In the genomic region with DNA sequence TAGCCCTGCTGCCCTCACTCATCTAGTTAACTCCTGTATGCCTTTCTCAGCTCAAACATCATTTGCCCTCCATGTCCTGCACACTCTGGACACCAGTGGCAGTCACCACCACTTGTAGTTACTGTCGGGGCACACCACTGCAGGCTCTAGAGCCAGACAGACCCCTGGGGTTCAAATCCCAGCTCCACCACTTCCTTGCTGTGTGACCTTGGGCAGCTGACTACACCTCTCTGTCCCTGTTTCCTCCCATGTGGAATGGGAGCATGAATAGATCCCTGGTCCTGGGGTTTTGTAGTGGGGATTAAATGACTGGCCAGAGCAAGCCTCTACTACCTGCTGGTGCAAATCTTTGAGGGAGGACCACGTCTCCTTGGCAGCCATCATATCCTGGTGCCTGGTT, we compare ENCODE assay signal across 20 cellular contexts. TPM values are rescaled to one million over a fixed set of nuclear protein-coding genes. Genes with fewer than 3 reads are reported as not detected.
DNase-seq lines count a peak whose midpoint lies in the region; ATAC-seq, FAIRE-seq and TF ChIP-seq lines count a peak whose summit lies in the region.
"Had no signal": no experiment of that assay in that cellular context is flagged by ENCODE, and none has a peak within 500 bp of the region (broad histone marks: within the 10 kb centered on the region; RNA-seq: fewer than 3 reads in every experiment).

No MANE protein-coding gene starts in this region.

- no peak for TF ChIP-seq EP300 in HepG2 (IDR thresholded peaks at IDR 0.05; ENCODE audit: low read depth in 2 of 2, low read length in 2 of 2)
- no peak for TF ChIP-seq EP300 in HepG2 (CRISPR knock-in tag; IDR thresholded peaks at IDR 0.05; ENCODE audit: borderline replicate concordance)

- no TSS peak for BruUV-seq in HepG2 (replicated peaks; lab: Mats Ljungman, UMichigan)

- no peaks in the 10 kb centered on the region for H3K9me3 Mint-ChIP-seq in activated T-helper 17 cell treated with anti-CD3 and anti-CD28 coated beads, Interleukin-2, amount 50 U/mL, for 72 hours
- H3K9me3 Mint-ChIP-seq in stimulated activated memory B cell treated with anti-CD40 and anti-IgM and Interleukin-4, amounts not matched to agents 10 μg/mL and 1 μg/mL and 100 μg/mL, for 72 hours, result no peaks in the 10 kb centered on the region

- H3K9me3 ChIP-seq in HepG2 (ENCODE audit: low read length), result no peaks in the 10 kb centered on the region
- no peaks in the 10 kb centered on the region for H3K9me3 ChIP-seq in right lobe of liver
- H3K9me3 ChIP-seq: BLaER1 had no signal

- no peak overlapping the region for H2AFZ ChIP-seq in HepG2 (ENCODE audit: low read length)

- no peak overlapping the region for H3K9ac ChIP-seq in HepG2 (ENCODE audit: insufficient read depth, low read depth, low read length)
- H3K9ac ChIP-seq: BLaER1 had no signal

- DNase-seq in HepG2 (ENCODE audit: low spot score) (no peak), right lobe of liver (no peak), NCI-H1694 treated with DMSO at 0.1 percent for 48 hours (lab: John Stamatoyannopoulos, UW) (no peak)
- DNase-seq: 8988T; CD4-positive, alpha-beta memory T cell; DMS153; DMS79; GF-D8; GOT3; H9 had no signal

- H3K27me3 Mint-ChIP-seq in activated T-helper 17 cell treated with anti-CD3 and anti-CD28 coated beads, Interleukin-2, amount 50 U/mL, for 72 hours, result no peaks in the 10 kb centered on the region
- H3K27me3 Mint-ChIP-seq in stimulated activated memory B cell treated with anti-CD40 and anti-IgM and Interleukin-4, amounts not matched to agents 10 μg/mL and 1 μg/mL and 100 μg/mL, for 72 hours, result peaks cover 29% of the 10 kb centered on the region

- H4K20me1 ChIP-seq in HepG2 (ENCODE audit: insufficient read depth, low read length), result peaks cover 3% of the 10 kb centered on the region; the same call in 1 of the 2 replicates
- H4K20me1 ChIP-seq: BLaER1 had no signal

- POLR2A ChIA-PET in HepG2 (lab: Yijun Ruan, JAX), result no interaction called here

- no peak for TF ChIP-seq RAD21 in HepG2 (CRISPR knock-in tag; IDR thresholded peaks at IDR 0.05)

- FAIRE-seq in HepG2 (lab: Jason Lieb, UNC), result no peak
- FAIRE-seq: HTR-8/SVneo had no signal

- H3K4me1 ChIP-seq in HepG2 (ENCODE audit: insufficient read depth, low read length), result no peaks in the 10 kb centered on the region
- no peaks in the 10 kb centered on the region for H3K4me1 ChIP-seq in right lobe of liver

- H3K4me3 Mint-ChIP-seq in activated T-helper 17 cell treated with anti-CD3 and anti-CD28 coated beads, Interleukin-2, amount 50 U/mL, for 72 hours, result no peak overlapping the region
- no peak overlapping the region for H3K4me3 Mint-ChIP-seq in stimulated activated memory B cell treated with anti-CD40 and anti-IgM and Interleukin-4, amounts not matched to agents 10 μg/mL and 1 μg/mL and 100 μg/mL, for 72 hours
- H3K4me3 Mint-ChIP-seq: CD4-positive, alpha-beta memory T cell; H9 had no signal

- H3K36me3 ChIP-seq in HepG2 (replicated peaks in 1 of 2; ENCODE audit: control insufficient read depth in 1 of 2, insufficient read depth in 2 of 2, low read length in 2 of 2), result no peaks in the 10 kb centered on the region
- no peaks in the 10 kb centered on the region for H3K36me3 ChIP-seq in right lobe of liver
- H3K36me3 ChIP-seq: BLaER1 had no signal

- in situ Hi-C loops in HepG2 (cut with HindIII; ENCODE audit: extremely low pct_ligation_motif_present, low pct_unique_long_range_greater_than_20kb), result loop anchor here (5.0 kb wide), 1 partner anchor 74 kb away; no protein-coding TSS in a partner anchor

- no peak overlapping the region for H3K4me2 ChIP-seq in HepG2 (ENCODE audit: low read depth, low read length)
- H3K4me2 ChIP-seq: BLaER1 had no signal

- TF ChIP-seq POLR2A in HepG2 (IDR thresholded peaks at IDR 0.05; ENCODE audit: insufficient read depth in 1 of 2, low read depth in 2 of 2, low read length in 2 of 2) (no peak), right lobe of liver (IDR thresholded peaks at IDR 0.05) (no peak)

- CTCF ChIA-PET in HepG2 (lab: Yijun Ruan, JAX; ENCODE audit: low intra/inter-chr PET ratio, low total read pairs), result no interaction called here

- H3K27ac Mint-ChIP-seq in activated T-helper 17 cell treated with anti-CD3 and anti-CD28 coated beads, Interleukin-2, amount 50 U/mL, for 72 hours, result peak overlapping the region; percentile 67
- peak overlapping the region; percentile 93 for H3K27ac Mint-ChIP-seq in stimulated activated memory B cell treated with anti-CD40 and anti-IgM and Interleukin-4, amounts not matched to agents 10 μg/mL and 1 μg/mL and 100 μg/mL, for 72 hours
- H3K27ac Mint-ChIP-seq: CD14-positive monocyte, H9 had no signal

- no peak for TF ChIP-seq CTCF in HepG2 (CRISPR knock-in tag; IDR thresholded peaks at IDR 0.05)
- no peak for TF ChIP-seq CTCF in right lobe of liver (IDR thresholded peaks at IDR 0.05)

- ATAC-seq in HepG2, result no peak
- no peak for ATAC-seq in right lobe of liver
- ATAC-seq in activated T-helper 17 cell treated with anti-CD3 and anti-CD28 coated beads, Interleukin-2, amount 50 U/mL, for 72 hours (replicated peaks), result no peak
- no peak for ATAC-seq in stimulated activated memory B cell treated with anti-CD40 and anti-IgM and Interleukin-4, amounts not matched to agents 10 μg/mL and 1 μg/mL and 100 μg/mL, for 72 hours
- ATAC-seq in GM18870 (IDR thresholded peaks at IDR 0.05; ENCODE audit: unreplicated experiment), result no peak
- no peak for ATAC-seq in HG03469 (IDR thresholded peaks at IDR 0.05; ENCODE audit: unreplicated experiment)

- H3K79me2 ChIP-seq in HepG2 (ENCODE audit: insufficient read depth, low read length), result no peaks in the 10 kb centered on the region

- intact Hi-C loops in HepG2 (cut with micrococcal nuclease; ENCODE audit: unreplicated experiment) (loop anchor here (5.0 kb wide), 1 partner anchor 194 kb away; no protein-coding TSS in a partner anchor), right lobe of liver (cut with DNase I) (loop anchor here in 1 of 2 donors (10.0 kb wide), 1 partner anchor 191 kb away; no protein-coding TSS in a partner anchor)

- peaks cover 8% of the 10 kb centered on the region for H3K4me1 Mint-ChIP-seq in activated T-helper 17 cell treated with anti-CD3 and anti-CD28 coated beads, Interleukin-2, amount 50 U/mL, for 72 hours
- H3K4me1 Mint-ChIP-seq in stimulated activated memory B cell treated with anti-CD40 and anti-IgM and Interleukin-4, amounts not matched to agents 10 μg/mL and 1 μg/mL and 100 μg/mL, for 72 hours, result peaks cover 26% of the 10 kb centered on the region

- H3K36me3 Mint-ChIP-seq in activated T-helper 17 cell treated with anti-CD3 and anti-CD28 coated beads, Interleukin-2, amount 50 U/mL, for 72 hours (ENCODE audit: low read depth), result no peaks in the 10 kb centered on the region
- no peaks in the 10 kb centered on the region for H3K36me3 Mint-ChIP-seq in stimulated activated memory B cell treated with anti-CD40 and anti-IgM and Interleukin-4, amounts not matched to agents 10 μg/mL and 1 μg/mL and 100 μg/mL, for 72 hours
- H3K36me3 Mint-ChIP-seq: CD14-positive monocyte; CD4-positive, alpha-beta memory T cell had no signal

- H3K27me3 ChIP-seq in HepG2 (ENCODE audit: control insufficient read depth in 1 of 2, insufficient read depth in 2 of 2, low read length in 2 of 2) (peaks cover 3 to 71% of the 10 kb centered on the region in 2 experiments; a peak in 3 of 5 replicates), right lobe of liver (no peaks in the 10 kb centered on the region)
- H3K27me3 ChIP-seq: BLaER1 had no signal

- H3K4me3 ChIP-seq in HepG2 (replicated peaks in 1 of 3; ENCODE audit: insufficient read depth in 1 of 3, low read depth in 2 of 3, low read length in 3 of 3) (no peak overlapping the region), right lobe of liver (no peak overlapping the region)
- H3K4me3 ChIP-seq: BLaER1 had no signal

- 10% methylated on average over 2 of the region's 2 CpGs for WGBS in HepG2 (ENCODE audit: low lambda C conversion rate)
- 40% methylated on average over 1 of the region's 2 CpGs for WGBS in right lobe of liver (ENCODE audit: insufficient coverage, low coverage, low lambda C conversion rate, missing lambda C conversion rate)

- H3K27ac ChIP-seq in HepG2 (ENCODE audit: extremely low read length, insufficient read depth, low read length) (no peak overlapping the region), right lobe of liver (no peak overlapping the region)
- H3K27ac ChIP-seq: BLaER1, HL-60 had no signal

RNA-seq across cellular contexts. Expression of gene IFT27, which starts 7.8 kb away (rescaled TPM):
- total RNA-seq in HepG2 (2016; rRNA removed; fragmentation: Illumina TruSeq; extraction: Trizol), result 0.33 TPM in 1 of 2 replicates, not detected in the other
- not detected in 2 replicates for total RNA-seq in HepG2 (2016; cell fraction: cytosol; rRNA removed; fragmentation: Illumina TruSeq; extraction: Trizol; ENCODE audit: low read depth)
- 0.19 TPM in 1 of 2 replicates, not detected in the other for total RNA-seq in HepG2 (2016; cell fraction: insoluble cytoplasmic fraction; rRNA removed; fragmentation: Illumina TruSeq; extraction: Trizol)
- not detected in 2 replicates for total RNA-seq in HepG2 (2016; cell fraction: membrane; rRNA removed; fragmentation: Illumina TruSeq; extraction: Trizol)
- total RNA-seq in HepG2 (2016; cell fraction: nucleus; rRNA removed; fragmentation: Illumina TruSeq; extraction: Trizol), result not detected in 2 replicates
- polyA plus RNA-seq in HepG2 (2011; rRNA removed), result 0.25 and 0.33 TPM in 2 replicates
- polyA plus RNA-seq in HepG2 (2011; cell fraction: cytosol; rRNA removed), result 0.17 and 0.19 TPM in 2 replicates
- polyA plus RNA-seq in HepG2 (2011; cell fraction: nucleus; rRNA removed), result 0.63 and 1.2 TPM in 2 replicates
- polyA plus RNA-seq in HepG2 (2012), result 0.29 and 0.54 TPM in 2 replicates
- not detected in 2 replicates for polyA plus RNA-seq in HepG2 (2016; cell fraction: cytosol; fragmentation: Illumina TruSeq; extraction: Trizol; ENCODE audit: low read depth)
- not detected in 2 replicates for polyA plus RNA-seq in HepG2 (2016; cell fraction: insoluble cytoplasmic fraction; fragmentation: Illumina TruSeq; extraction: Trizol; ENCODE audit: low read depth)
- not detected in 2 replicates for polyA plus RNA-seq in HepG2 (2016; cell fraction: membrane; fragmentation: Illumina TruSeq; extraction: Trizol; ENCODE audit: low read depth)
- polyA plus RNA-seq in HepG2 (2016; cell fraction: nucleus; fragmentation: Illumina TruSeq; extraction: Trizol; ENCODE audit: insufficient read depth, low read depth), result not detected in 2 replicates
- 0.44 and 10.2 TPM in 2 replicates for polyA minus RNA-seq in HepG2 (2011; rRNA and poly(A)+ RNA removed; ENCODE audit: low replicate concordance)
- polyA minus RNA-seq in HepG2 (2011; cell fraction: cytosol; rRNA and poly(A)+ RNA removed), result not detected in 2 replicates
- 0.39 and 0.50 TPM in 2 replicates for polyA minus RNA-seq in HepG2 (2011; cell fraction: nucleus; rRNA and poly(A)+ RNA removed)
- 10 to 100 TPM; 10.3 to 17.4 (median 14.8) TPM for total RNA-seq in right lobe of liver
- total RNA-seq in activated T-helper 17 cell treated with anti-CD3 and anti-CD28 coated beads, Interleukin-2, amount 50 U/mL, for 72 hours, result 10 to 100 TPM; 19.7 to 21.2 TPM

RNA-seq across cellular contexts. Expression of gene PVALB, which starts 33.1 kb away (rescaled TPM):
- total RNA-seq in HepG2 (2016; rRNA removed; fragmentation: Illumina TruSeq; extraction: Trizol) (not detected in 2 replicates), right lobe of liver (1 to 10 TPM in 3 of 6 experiments, under 1 TPM in 1, not detected in 2; 0.59 to 1.7 (median 1.4) TPM)
- total RNA-seq in HepG2 (2016; cell fraction: cytosol; rRNA removed; fragmentation: Illumina TruSeq; extraction: Trizol; ENCODE audit: low read depth), result not detected in 2 replicates
- not detected in 2 replicates for total RNA-seq in HepG2 (2016; cell fraction: insoluble cytoplasmic fraction; rRNA removed; fragmentation: Illumina TruSeq; extraction: Trizol)
- not detected in 2 replicates for total RNA-seq in HepG2 (2016; cell fraction: membrane; rRNA removed; fragmentation: Illumina TruSeq; extraction: Trizol)
- total RNA-seq in HepG2 (2016; cell fraction: nucleus; rRNA removed; fragmentation: Illumina TruSeq; extraction: Trizol), result not detected in 2 replicates
- polyA plus RNA-seq in HepG2 (2011; rRNA removed), result not detected in 2 replicates
- not detected in 2 replicates for polyA plus RNA-seq in HepG2 (2011; cell fraction: cytosol; rRNA removed)
- polyA plus RNA-seq in HepG2 (2011; cell fraction: nucleus; rRNA removed), result not detected in 2 replicates
- polyA plus RNA-seq in HepG2 (2012), result not detected in 2 replicates
- polyA plus RNA-seq in HepG2 (2016; cell fraction: cytosol; fragmentation: Illumina TruSeq; extraction: Trizol; ENCODE audit: low read depth), result not detected in 2 replicates
- not detected in 2 replicates for polyA plus RNA-seq in HepG2 (2016; cell fraction: insoluble cytoplasmic fraction; fragmentation: Illumina TruSeq; extraction: Trizol; ENCODE audit: low read depth)
- polyA plus RNA-seq in HepG2 (2016; cell fraction: membrane; fragmentation: Illumina TruSeq; extraction: Trizol; ENCODE audit: low read depth), result not detected in 2 replicates
- not detected in 2 replicates for polyA plus RNA-seq in HepG2 (2016; cell fraction: nucleus; fragmentation: Illumina TruSeq; extraction: Trizol; ENCODE audit: insufficient read depth, low read depth)
- not detected in 2 replicates for polyA minus RNA-seq in HepG2 (2011; rRNA and poly(A)+ RNA removed; ENCODE audit: low replicate concordance)
- polyA minus RNA-seq in HepG2 (2011; cell fraction: cytosol; rRNA and poly(A)+ RNA removed), result not detected in 2 replicates
- polyA minus RNA-seq in HepG2 (2011; cell fraction: nucleus; rRNA and poly(A)+ RNA removed), result not detected in 2 replicates
- not detected for total RNA-seq in activated T-helper 17 cell treated with anti-CD3 and anti-CD28 coated beads, Interleukin-2, amount 50 U/mL, for 72 hours
- total RNA-seq: A673; CD4-positive, alpha-beta memory T cell had no signal
- polyA plus RNA-seq: AG04450; CD4-positive, alpha-beta memory T cell had no signal

Comparison
In these comparisons a context has a peak if more than half of its experiments do, and no peak if none do; other contexts are left out.
1. RNA of gene IFT27, which starts 7.8 kb away (total RNA-seq): 19.7 to 21.2 TPM in activated T-helper 17 cell treated with anti-CD3 and anti-CD28 coated beads, Interleukin-2, amount 50 U/mL, for 72 hours and 10.3 to 17.4 TPM in right lobe of liver; 0.19 to 0.33 TPM in HepG2; every median in the first group is over 4 times any median in the second.